In genomic region chr20:25294459-25295385, GRCh38 we compare ENCODE assay signal across 1 cellular context.
A peak's percentile ranks its signal among the peaks of the same experiment; 100 is the strongest.
TF ChIP-seq lines count a peak whose summit lies in the region.

No MANE protein-coding gene starts in this region.

TF ChIP-seq in HEK293, 187 proteins besides CTCF, POLR2A, EP300 and RAD21 (continued from another document):
- TF ChIP-seq PRDM1 (tag by site-specific recombination; IDR thresholded peaks at IDR 0.05) (peak; percentile 87), INSM2 (tag by site-specific recombination; IDR thresholded peaks at IDR 0.05) (no peak), KLF17 (tag by site-specific recombination; IDR thresholded peaks at IDR 0.05) (0 out of 2 replicates have a peak, but pooled peaks have one; percentile 27), ZNF221 (tag by site-specific recombination; IDR thresholded peaks at IDR 0.05; ENCODE audit: borderline replicate concordance) (no peak), ZNF776 (tag by site-specific recombination; IDR thresholded peaks at IDR 0.05; ENCODE audit: borderline replicate concordance) (no peak), ZNF624 (tag by site-specific recombination; IDR thresholded peaks at IDR 0.05) (no peak), ZNF266 (tag by site-specific recombination; IDR thresholded peaks at IDR 0.05; ENCODE audit: low read depth) (no peak), ZNF473 (tag by site-specific recombination; IDR thresholded peaks at IDR 0.05) (no peak), ZNF843 (tag by site-specific recombination; IDR thresholded peaks at IDR 0.05) (no peak), ZNF654 (tag by site-specific recombination; IDR thresholded peaks at IDR 0.05; ENCODE audit: low read depth) (peak; percentile 49), ZNF302 (tag by site-specific recombination; IDR thresholded peaks at IDR 0.05; ENCODE audit: low read depth) (no peak), ZNF362 (tag by site-specific recombination; IDR thresholded peaks at IDR 0.05) (no peak), ZNF558 (tag by site-specific recombination; IDR thresholded peaks at IDR 0.05) (no peak), ZIC2 (tag by site-specific recombination; IDR thresholded peaks at IDR 0.05) (peak; percentile 80), ZNF645 (tag by site-specific recombination; IDR thresholded peaks at IDR 0.05) (no peak), KLF8 (tag by site-specific recombination; IDR thresholded peaks at IDR 0.05) (peak; percentile 86), ZXDB (tag by site-specific recombination; IDR thresholded peaks at IDR 0.05) (0 out of 2 replicates have a peak, but pooled peaks have one; percentile 24), ZNF610 (tag by site-specific recombination; IDR thresholded peaks at IDR 0.05; ENCODE audit: borderline replicate concordance) (no peak), KLF9 (tag by site-specific recombination; IDR thresholded peaks at IDR 0.05; ENCODE audit: low read depth) (no peak), ZNF423 (tag by site-specific recombination; IDR thresholded peaks at IDR 0.05) (peak; percentile 79; the same call in 1 of the 2 replicates), KLF1 (tag by site-specific recombination; IDR thresholded peaks at IDR 0.05) (peak; percentile 58), ZBTB26 (tag by site-specific recombination; optimal IDR thresholded peaks at IDR 0.05) (no peak), ZNF2 (tag by site-specific recombination; IDR thresholded peaks at IDR 0.05) (0 out of 2 replicates have a peak, but pooled peaks have one; percentile 16), GLIS1 (tag by site-specific recombination; IDR thresholded peaks at IDR 0.05) (peak; percentile 33; the same call in 1 of the 2 replicates), ZEB2 (tag by site-specific recombination; IDR thresholded peaks at IDR 0.05) (no peak), PATZ1 (tag by site-specific recombination; IDR thresholded peaks at IDR 0.05) (peak; percentile 79), ZBTB10 (tag by site-specific recombination; IDR thresholded peaks at IDR 0.05) (no peak), ZNF658 (tag by site-specific recombination; IDR thresholded peaks at IDR 0.05) (no peak), ZNF391 (tag by site-specific recombination; IDR thresholded peaks at IDR 0.05; ENCODE audit: borderline replicate concordance, low read depth) (no peak), ZNF169 (tag by site-specific recombination; IDR thresholded peaks at IDR 0.05) (no peak), ZNF146 (tag by site-specific recombination; IDR thresholded peaks at IDR 0.05) (no peak), ZNF341 (tag by site-specific recombination; IDR thresholded peaks at IDR 0.05; ENCODE audit: low read depth) (peak; percentile 49), ZNF768 (tag by site-specific recombination; IDR thresholded peaks at IDR 0.05) (no peak), SCRT2 (tag by site-specific recombination; IDR thresholded peaks at IDR 0.05) (peak; percentile 74), ZNF23 (tag by site-specific recombination; IDR thresholded peaks at IDR 0.05; ENCODE audit: borderline replicate concordance) (no peak), ZNF223 (tag by site-specific recombination; IDR thresholded peaks at IDR 0.05) (no peak), ZNF747 (tag by site-specific recombination; IDR thresholded peaks at IDR 0.05) (no peak), KLF10 (tag by site-specific recombination; IDR thresholded peaks at IDR 0.05) (no peak), TCF7L2 (IDR thresholded peaks at IDR 0.05; ENCODE audit: borderline replicate concordance, low read depth, low read length) (no peak)
